In the genomic region with DNA sequence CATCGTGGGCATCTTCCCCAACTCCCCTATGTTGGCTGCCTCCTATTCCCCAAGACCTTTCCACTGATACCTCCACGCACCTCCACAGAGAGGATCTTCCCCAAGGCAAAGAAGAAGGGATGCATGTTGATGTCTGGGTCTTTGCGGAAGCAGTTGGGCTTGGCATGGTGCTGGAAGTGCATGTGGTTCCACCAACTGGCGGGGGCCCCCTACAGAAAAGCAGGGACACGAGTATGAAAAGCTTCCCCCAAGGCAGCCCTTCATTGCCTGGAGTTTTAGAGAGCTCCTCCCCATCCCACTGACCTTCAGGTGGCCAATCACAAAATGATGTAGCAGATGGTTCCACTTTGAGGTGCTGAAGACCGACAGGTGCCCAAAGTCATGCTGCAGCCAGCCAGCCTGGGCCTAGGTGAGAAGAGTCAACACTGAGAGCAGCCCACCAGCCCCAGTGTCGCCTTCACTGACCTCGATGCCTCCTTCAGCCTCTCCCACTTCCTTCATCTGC, we compare ENCODE assay signal across 32 cellular contexts.
"Had no signal": no experiment of that assay in that cellular context is flagged by ENCODE, and none has a peak within 500 bp of the region (broad histone marks: within the 10 kb centered on the region; RNA-seq: fewer than 3 reads in every experiment).

No MANE protein-coding gene starts in this region.

- ATAC-seq: activated T-cell treated with anti-CD3 and anti-CD28 coated beads, Interleukin-2, amount 50 U/mL, for 72 hours; effector memory CD8-positive, alpha-beta T cell; foreskin keratinocyte; gastrocnemius medialis; heart left ventricle; WTC11 had no signal

- H3K27ac Mint-ChIP-seq: activated CD4-positive, alpha-beta memory T cell treated with anti-CD3 and anti-CD28 coated beads, Interleukin-2, amount 10 ng/mL, durations not matched to agents 7 days and 5 days; activated CD4-positive, alpha-beta T cell treated with anti-CD3 and anti-CD28 coated beads, Interleukin-2, amount 10 ng/mL, durations not matched to agents 7 days and 5 days; activated naive CD8-positive, alpha-beta T cell; activated T-cell treated with anti-CD3 and anti-CD28 coated beads, Interleukin-2, amount 50 U/mL, for 24 hours; activated T-cell treated with anti-CD3 and anti-CD28 coated beads, Interleukin-2, amount 50 U/mL, for 72 hours; effector memory CD8-positive, alpha-beta T cell; WTC11 had no signal

- FAIRE-seq: astrocyte, bronchial epithelial cell had no signal

- H3K36me3 ChIP-seq: gastrocnemius medialis had no signal

- H3K9me3 ChIP-seq: esophagus muscularis mucosa, gastrocnemius medialis, heart left ventricle had no signal

- H3K27me3 Mint-ChIP-seq: activated CD4-positive, alpha-beta memory T cell treated with anti-CD3 and anti-CD28 coated beads, Interleukin-2, amount 10 ng/mL, durations not matched to agents 7 days and 5 days; activated CD4-positive, alpha-beta T cell treated with anti-CD3 and anti-CD28 coated beads, Interleukin-2, amount 10 ng/mL, durations not matched to agents 7 days and 5 days; effector memory CD8-positive, alpha-beta T cell had no signal

- H3K9me3 Mint-ChIP-seq: activated CD4-positive, alpha-beta memory T cell treated with anti-CD3 and anti-CD28 coated beads, Interleukin-2, amount 10 ng/mL, durations not matched to agents 7 days and 5 days; activated CD4-positive, alpha-beta T cell treated with anti-CD3 and anti-CD28 coated beads, Interleukin-2, amount 10 ng/mL, durations not matched to agents 7 days and 5 days; activated T-cell treated with anti-CD3 and anti-CD28 coated beads, Interleukin-2, amount 50 U/mL, for 24 hours; central memory CD8-positive, alpha-beta T cell; effector memory CD8-positive, alpha-beta T cell had no signal

- H3K27me3 ChIP-seq: brain microvascular endothelial cell, foreskin keratinocyte, gastrocnemius medialis, heart left ventricle had no signal

- H3K4me3 Mint-ChIP-seq: activated CD4-positive, alpha-beta memory T cell treated with anti-CD3 and anti-CD28 coated beads, Interleukin-2, amount 10 ng/mL, durations not matched to agents 7 days and 5 days; activated CD4-positive, alpha-beta T cell treated with anti-CD3 and anti-CD28 coated beads, Interleukin-2, amount 10 ng/mL, durations not matched to agents 7 days and 5 days; activated naive CD8-positive, alpha-beta T cell; activated T-cell treated with anti-CD3 and anti-CD28 coated beads, Interleukin-2, amount 50 U/mL, for 24 hours; activated T-cell treated with anti-CD3 and anti-CD28 coated beads, Interleukin-2, amount 50 U/mL, for 72 hours; central memory CD8-positive, alpha-beta T cell; effector memory CD8-positive, alpha-beta T cell; WTC11 had no signal

- H3K4me3 ChIP-seq: coronary artery, esophagus muscularis mucosa, gastrocnemius medialis, heart left ventricle had no signal

- H3K27ac ChIP-seq: brain microvascular endothelial cell, coronary artery, esophagus muscularis mucosa, foreskin keratinocyte, gastrocnemius medialis, heart left ventricle, VCaP had no signal

- DNase-seq: activated CD4-positive, alpha-beta memory T cell treated with anti-CD3 and anti-CD28 coated beads, Interleukin-2, amount 10 ng/mL, durations not matched to agents 7 days and 5 days; activated CD4-positive, alpha-beta T cell treated with anti-CD3 and anti-CD28 coated beads for 1 hour; activated CD4-positive, alpha-beta T cell treated with anti-CD3 and anti-CD28 coated beads for 4 hours; activated CD4-positive, alpha-beta T cell treated with anti-CD3 and anti-CD28 coated beads, Interleukin-2, amount 10 ng/mL, durations not matched to agents 7 days and 5 days; activated CD4-positive, alpha-beta T cell treated with anti-CD3 and anti-CD28 coated beads, Interleukin-2, amount 50 U/mL, for 4 hours; activated CD8-positive, alpha-beta memory T cell treated with anti-CD3 and anti-CD28 coated beads, Interleukin-2, amount 50 U/mL, for 48 hours; activated gamma-delta T cell treated with Interleukin-2 at 50 U/mL for 16 hours; activated naive CD4-positive, alpha-beta T cell treated with anti-CD3 and anti-CD28 coated beads, Interleukin-2, amount 50 U/mL, for 16 hours; activated naive CD4-positive, alpha-beta T cell treated with Interleukin-2 at 50 U/mL for 16 hours; activated T-cell treated with anti-CD3 and anti-CD28 coated beads for 4 hours; activated T-cell treated with anti-CD3 and anti-CD28 coated beads, Interleukin-2, amount 50 U/mL, for 24 hours; activated T-cell treated with anti-CD3 and anti-CD28 coated beads, Interleukin-2, amount 50 U/mL, for 72 hours; amniotic stem cell; anterior cingulate cortex; brain microvascular endothelial cell; dermis blood vessel endothelial cell; effector CD4-positive, alpha-beta T cell; effector memory CD8-positive, alpha-beta T cell; erythroblast; foreskin keratinocyte; gastrocnemius medialis; glutamatergic neuron; heart left ventricle; T-helper 2 cell had no signal
